Comparison of ENCODE assay signal across 15 cellular contexts in the genomic region with DNA sequence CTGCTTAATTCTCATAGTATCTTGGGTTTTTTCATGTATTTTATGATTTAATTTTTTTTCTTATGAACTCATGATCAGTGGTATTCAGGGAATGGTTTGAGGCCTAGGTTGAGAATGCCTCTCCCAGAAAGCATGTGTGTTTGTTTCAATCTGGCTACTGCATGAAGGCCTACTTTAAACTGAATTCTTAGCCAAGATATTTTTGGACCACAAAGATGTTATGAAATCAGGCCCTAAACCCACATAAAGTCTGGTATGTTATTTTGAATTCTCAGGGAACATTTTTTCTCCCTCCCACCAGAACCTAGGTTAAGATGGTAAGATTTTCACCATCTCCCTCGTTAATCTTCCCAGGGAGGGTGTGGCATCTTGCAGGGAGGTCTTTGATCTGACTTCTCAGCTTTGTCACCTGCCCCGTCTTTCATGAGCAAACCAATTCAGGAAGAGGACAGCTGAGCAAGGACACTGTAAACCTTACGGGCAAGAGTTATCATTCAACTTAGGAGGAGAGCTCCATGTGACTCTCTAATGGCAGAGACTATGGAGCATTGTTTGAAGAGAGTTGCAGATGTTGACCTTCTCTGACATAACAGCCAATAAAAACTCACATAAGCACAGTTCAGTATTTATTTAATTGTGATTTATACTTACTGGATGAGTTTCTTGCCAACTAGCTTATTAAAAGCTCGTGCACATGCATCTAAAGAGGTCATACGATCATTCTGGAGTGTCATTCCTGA. TPM values are rescaled to one million over a fixed set of nuclear protein-coding genes. Genes with fewer than 3 reads are reported as not detected.
DNase-seq lines count a peak whose midpoint lies in the region; ATAC-seq and TF ChIP-seq lines count a peak whose summit lies in the region.
"Had no signal": no experiment of that assay in that cellular context is flagged by ENCODE, and none has a peak within 500 bp of the region (broad histone marks: within the 10 kb centered on the region; RNA-seq: fewer than 3 reads in every experiment).

No MANE protein-coding gene starts in this region.

- peaks cover 0 to 12% of the 10 kb centered on the region in 2 donors for H3K36me3 Mint-ChIP-seq in activated T-cell treated with anti-CD3 and anti-CD28 coated beads, Interleukin-2, amount 50 U/mL, for 72 hours (ENCODE audit: insufficient read depth in 2 of 2)
- H3K36me3 Mint-ChIP-seq in endodermal cell (ENCODE audit: low read depth) (no peaks in the 10 kb centered on the region), WTC11 (no peaks in the 10 kb centered on the region), Caco-2 (ENCODE audit: insufficient read depth, unreplicated experiment) (no peaks in the 10 kb centered on the region)

- no peak for TF ChIP-seq CTCF in endodermal cell (conservative IDR thresholded peaks at IDR 0.05)
- no peak for TF ChIP-seq CTCF in tibial artery (IDR thresholded peaks at IDR 0.05)
- no peak for TF ChIP-seq CTCF in WTC11 (IDR thresholded peaks at IDR 0.05)
- TF ChIP-seq CTCF in Caco-2 (IDR thresholded peaks at IDR 0.05; ENCODE audit: insufficient read depth in 1 of 2, low read depth in 1 of 2, low read length in 1 of 2, severe bottlenecking in 1 of 2, unreplicated experiment in 1 of 2): no peak

- H3K27me3 Mint-ChIP-seq in activated T-cell treated with anti-CD3 and anti-CD28 coated beads, Interleukin-2, amount 50 U/mL, for 72 hours (ENCODE audit: low read depth): no peaks in the 10 kb centered on the region
- peaks cover 11% of the 10 kb centered on the region for H3K27me3 Mint-ChIP-seq in endodermal cell (ENCODE audit: insufficient read depth)
- no peaks in the 10 kb centered on the region for H3K27me3 Mint-ChIP-seq in WTC11 (ENCODE audit: low read depth)
- H3K27me3 Mint-ChIP-seq in Caco-2 (ENCODE audit: insufficient read depth, unreplicated experiment): no peaks in the 10 kb centered on the region

- WGBS in endodermal cell (ENCODE audit: insufficient coverage in 1 of 2, insufficient read length in 1 of 2), 2 experiments: 91 to 100% methylated on average over 3 to 5 of the region's 5 CpGs

- H3K4me3 ChIP-seq in endodermal cell (ENCODE audit: low read length): no peak overlapping the region
- H3K4me3 ChIP-seq in tibial artery: no peak overlapping the region
- H3K4me3 ChIP-seq in Caco-2 (ENCODE audit: low read depth, low read length): no peak overlapping the region
- H3K4me3 ChIP-seq: right lobe of liver had no signal

- POLR2A ChIA-PET in WTC11 (lab: Charles Lee): no interaction called here
- POLR2A ChIA-PET in Caco-2 (lab: Charles Lee): no interaction called here

- ATAC-seq in activated T-cell treated with anti-CD3 and anti-CD28 coated beads, Interleukin-2, amount 50 U/mL, for 72 hours (replicated peaks in 1 of 2): no peak
- no peak for ATAC-seq in WTC11
- ATAC-seq: right lobe of liver had no signal

- H3K27ac Mint-ChIP-seq in activated T-cell treated with anti-CD3 and anti-CD28 coated beads, Interleukin-2, amount 50 U/mL, for 72 hours: peak overlapping the region; percentile 94
- H3K27ac Mint-ChIP-seq in endodermal cell (no peak overlapping the region), WTC11 (no peak overlapping the region), Caco-2 (ENCODE audit: unreplicated experiment) (no peak overlapping the region)
- H3K27ac Mint-ChIP-seq: H9 had no signal

- H3K9me3 ChIP-seq in endodermal cell (ENCODE audit: control insufficient read depth, low read length): no peaks in the 10 kb centered on the region
- peaks cover 0 to 7% (median 0%) of the 10 kb centered on the region in 3 donors for H3K9me3 ChIP-seq in tibial artery
- H3K9me3 ChIP-seq in Caco-2: no peaks in the 10 kb centered on the region
- H3K9me3 ChIP-seq: right lobe of liver had no signal

- CTCF ChIA-PET in WTC11 (lab: Charles Lee): interaction anchor here (0.7 kb wide), 1 partner anchor 37 kb away, joined by 5 read pairs; no protein-coding TSS in a partner anchor
- CTCF ChIA-PET in Caco-2 (lab: Charles Lee): no interaction called here

- peak overlapping the region in 1 of 2 donors; percentile 87 for H3K4me3 Mint-ChIP-seq in activated T-cell treated with anti-CD3 and anti-CD28 coated beads, Interleukin-2, amount 50 U/mL, for 72 hours
- H3K4me3 Mint-ChIP-seq in endodermal cell: no peak overlapping the region
- H3K4me3 Mint-ChIP-seq in WTC11: no peak overlapping the region
- H3K4me3 Mint-ChIP-seq in Caco-2 (ENCODE audit: unreplicated experiment): no peak overlapping the region
- H3K4me3 Mint-ChIP-seq: H9 had no signal

- peaks cover 0 to 3% of the 10 kb centered on the region in 2 donors for H3K9me3 Mint-ChIP-seq in activated T-cell treated with anti-CD3 and anti-CD28 coated beads, Interleukin-2, amount 50 U/mL, for 72 hours
- H3K9me3 Mint-ChIP-seq in endodermal cell (no peaks in the 10 kb centered on the region), WTC11 (no peaks in the 10 kb centered on the region), Caco-2 (ENCODE audit: unreplicated experiment) (no peaks in the 10 kb centered on the region)

- H3K27me3 ChIP-seq in endodermal cell (ENCODE audit: control insufficient read depth, insufficient read depth, low read length, poor library complexity, severe bottlenecking) (no peaks in the 10 kb centered on the region), tibial artery (no peaks in the 10 kb centered on the region), Caco-2 (replicated peaks; ENCODE audit: control insufficient read depth, insufficient read depth, low read length) (no peaks in the 10 kb centered on the region; the same call in 1 of the 2 replicates)
- H3K27me3 ChIP-seq: right lobe of liver had no signal

- no peak overlapping the region for H3K9ac ChIP-seq in endodermal cell (ENCODE audit: extremely low read depth, low read length, poor library complexity, severe bottlenecking)

- no TSS peak for BruUV-seq in Caco-2 (replicated peaks; lab: Mats Ljungman, UMichigan)

- H3K36me3 ChIP-seq in endodermal cell (ENCODE audit: control insufficient read depth, insufficient read depth, low read length) (no peaks in the 10 kb centered on the region), tibial artery (no peaks in the 10 kb centered on the region), Caco-2 (ENCODE audit: control insufficient read depth, insufficient read depth, low read length) (no peaks in the 10 kb centered on the region)
- H3K36me3 ChIP-seq: right lobe of liver had no signal

- H3K4me1 ChIP-seq in endodermal cell (ENCODE audit: control insufficient read depth, insufficient read depth, low read length) (no peaks in the 10 kb centered on the region), tibial artery (peaks cover 0 to 33% (median 7%) of the 10 kb centered on the region in 4 donors), Caco-2 (no peaks in the 10 kb centered on the region)
- H3K4me1 ChIP-seq: right lobe of liver had no signal

- peaks cover 94% of the 10 kb centered on the region for H3K4me1 Mint-ChIP-seq in activated T-cell treated with anti-CD3 and anti-CD28 coated beads, Interleukin-2, amount 50 U/mL, for 72 hours (ENCODE audit: low read depth)
- peaks cover 4% of the 10 kb centered on the region for H3K4me1 Mint-ChIP-seq in endodermal cell
- H3K4me1 Mint-ChIP-seq in WTC11: peaks cover 29% of the 10 kb centered on the region
- no peaks in the 10 kb centered on the region for H3K4me1 Mint-ChIP-seq in Caco-2 (ENCODE audit: low read depth, unreplicated experiment)

- no peak overlapping the region for H3K27ac ChIP-seq in endodermal cell (ENCODE audit: low read depth, low read length)
- H3K27ac ChIP-seq in tibial artery: peak overlapping the region; percentile 26 to 52
- H3K27ac ChIP-seq: right lobe of liver had no signal

- intact Hi-C loops in tibial artery (cut with DNase I; ENCODE audit: low total_unique reads): no loop called here
- intact Hi-C loops in Caco-2 (cut with micrococcal nuclease; ENCODE audit: unreplicated experiment): no loop called here

- DNase-seq in activated T-cell treated with anti-CD3 and anti-CD28 coated beads, Interleukin-2, amount 50 U/mL, for 72 hours: no peak
- no peak for DNase-seq in activated T-cell treated with anti-CD3 and anti-CD28 coated beads, Interleukin-2, amount 50 U/mL, for 1 hour
- peak; percentile 32 for DNase-seq in SHP77 treated with DMSO at 0.1 percent for 48 hours (lab: John Stamatoyannopoulos, UW)
- DNase-seq in endodermal cell: peak; percentile 36
- DNase-seq in tibial artery: no peak
- no peak for DNase-seq in WTC11 (ENCODE audit: low spot score)
- DNase-seq in stimulated activated CD4-positive, alpha-beta T cell treated with anti-CD3 and anti-CD28 coated beads, Interleukin-1b, Interleukin-23, amount 100 ng/mL, for 48 hours: no peak
- no peak for DNase-seq in Caco-2
- DNase-seq: AML-193, cerebellar nuclear complex, foreskin melanocyte, H9, kidney, right lobe of liver, SW 1271 had no signal

TF ChIP-seq in WTC11, 78 proteins besides CTCF, POLR2A, EP300 and RAD21 (continues in another document):
- TF ChIP-seq, protein P1, sequence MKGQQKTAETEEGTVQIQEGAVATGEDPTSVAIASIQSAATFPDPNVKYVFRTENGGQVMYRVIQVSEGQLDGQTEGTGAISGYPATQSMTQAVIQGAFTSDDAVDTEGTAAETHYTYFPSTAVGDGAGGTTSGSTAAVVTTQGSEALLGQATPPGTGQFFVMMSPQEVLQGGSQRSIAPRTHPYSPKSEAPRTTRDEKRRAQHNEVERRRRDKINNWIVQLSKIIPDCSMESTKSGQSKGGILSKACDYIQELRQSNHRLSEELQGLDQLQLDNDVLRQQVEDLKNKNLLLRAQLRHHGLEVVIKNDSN (CRISPR knock-in tag; IDR thresholded peaks at IDR 0.05): no peak
- TF ChIP-seq, protein P2, sequence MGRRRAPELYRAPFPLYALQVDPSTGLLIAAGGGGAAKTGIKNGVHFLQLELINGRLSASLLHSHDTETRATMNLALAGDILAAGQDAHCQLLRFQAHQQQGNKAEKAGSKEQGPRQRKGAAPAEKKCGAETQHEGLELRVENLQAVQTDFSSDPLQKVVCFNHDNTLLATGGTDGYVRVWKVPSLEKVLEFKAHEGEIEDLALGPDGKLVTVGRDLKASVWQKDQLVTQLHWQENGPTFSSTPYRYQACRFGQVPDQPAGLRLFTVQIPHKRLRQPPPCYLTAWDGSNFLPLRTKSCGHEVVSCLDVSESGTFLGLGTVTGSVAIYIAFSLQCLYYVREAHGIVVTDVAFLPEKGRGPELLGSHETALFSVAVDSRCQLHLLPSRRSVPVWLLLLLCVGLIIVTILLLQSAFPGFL (CRISPR knock-in tag; IDR thresholded peaks at IDR 0.05; ENCODE audit: borderline replicate concordance): no peak

RNA-seq across cellular contexts. Expression of gene ACKR3, which starts 21.3 kb away (rescaled TPM):
- total RNA-seq in activated T-cell treated with anti-CD3 and anti-CD28 coated beads, Interleukin-2, amount 50 U/mL, for 72 hours: 1 to 10 TPM in 1 of 2 donors, under 1 TPM in 1; 0.83 to 1.0 TPM
- total RNA-seq in endodermal cell (100 to 1,000 TPM in 1 of 2 donors, 10 to 100 TPM in 1; 76.9 to 110 TPM), WTC11 (2021) (0.94 to 1.4 TPM (median 1.3 TPM) in 3 replicates), Caco-2 (2022) (3.2 and 3.9 TPM in 2 replicates)
- polyA plus RNA-seq in endodermal cell (2013, experiment 1 of 2): 53.8 TPM
- 66.2 TPM for polyA plus RNA-seq in endodermal cell (2013, experiment 2 of 2)

Comparison
In these comparisons a context has a peak if more than half of its experiments do, and no peak if none do; other contexts are left out.
1. DNase-seq: peak in SHP77 treated with DMSO at 0.1 percent for 48 hours (single experiment) and endodermal cell (single experiment); none in activated T-cell treated with anti-CD3 and anti-CD28 coated beads, Interleukin-2, amount 50 U/mL, for 72 hours (0 of 2), activated T-cell treated with anti-CD3 and anti-CD28 coated beads, Interleukin-2, amount 50 U/mL, for 1 hour (single experiment), tibial artery (0 of 2), WTC11 (single experiment), stimulated activated CD4-positive, alpha-beta T cell treated with anti-CD3 and anti-CD28 coated beads, Interleukin-1b, Interleukin-23, amount 100 ng/mL, for 48 hours (single experiment) and Caco-2 (0 of 2).
2. RNA of gene ACKR3, which starts 21.3 kb away (total RNA-seq): 76.9 to 110 TPM in endodermal cell; 3.2 to 3.9 TPM in Caco-2, 0.94 to 1.4 TPM in WTC11 and 0.83 to 1.0 TPM in activated T-cell treated with anti-CD3 and anti-CD28 coated beads, Interleukin-2, amount 50 U/mL, for 72 hours; every median in the first group is over 10 times any median in the second.